In the genomic region with DNA sequence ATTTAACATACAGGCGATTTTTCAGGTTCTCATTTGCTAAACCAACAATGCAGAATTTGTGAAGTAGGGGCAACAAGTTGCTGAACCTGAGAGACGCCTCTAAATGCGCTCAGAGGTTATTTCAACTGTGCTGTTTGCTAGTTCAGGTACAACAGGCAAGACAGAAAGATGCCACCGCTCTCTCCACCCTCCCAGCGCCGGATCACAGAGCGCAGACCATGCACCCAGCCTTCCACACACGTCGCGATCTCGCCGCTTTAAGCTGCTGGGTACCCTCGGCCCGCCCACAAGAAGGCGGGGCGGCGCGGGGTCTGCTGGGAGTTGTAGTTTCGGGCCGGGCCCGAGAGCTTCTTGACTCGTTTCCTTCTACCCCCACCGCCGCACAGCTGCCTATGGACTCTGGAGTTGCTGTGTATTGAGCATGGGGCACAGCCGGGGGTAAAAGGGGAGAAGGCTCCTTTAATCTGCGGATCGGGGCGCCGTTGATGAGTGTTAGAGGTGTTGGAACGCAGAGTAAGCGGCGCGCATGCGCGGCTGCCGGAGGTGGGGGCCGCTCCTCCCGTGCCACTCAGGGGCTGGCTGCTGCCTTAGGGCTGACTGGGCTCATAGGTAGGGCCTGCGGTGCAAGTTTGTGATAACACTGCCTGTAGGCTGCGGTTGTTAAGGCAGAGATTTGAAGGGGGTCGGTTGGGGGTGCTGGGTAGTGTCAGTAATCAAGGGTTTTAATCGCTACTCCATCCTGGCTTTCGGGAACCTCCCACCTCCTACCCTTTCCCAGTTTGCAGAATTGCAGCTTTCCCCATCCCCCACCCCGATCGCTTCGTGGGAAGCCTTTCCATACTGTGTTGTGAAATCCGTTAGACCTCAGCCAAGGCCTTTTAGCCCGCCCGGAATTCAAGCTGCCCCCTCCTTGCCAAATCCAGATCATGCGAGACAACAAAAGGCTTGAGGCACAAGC, we compare ENCODE assay signal across 8 cellular contexts. TPM values are rescaled to one million over a fixed set of nuclear protein-coding genes. Genes with fewer than 3 reads are reported as not detected.
DNase-seq lines count a peak whose midpoint lies in the region; TF ChIP-seq lines count a peak whose summit lies in the region.

No MANE protein-coding gene starts in this region.

- H3K9me3 Mint-ChIP-seq in nephron: no peaks in the 10 kb centered on the region

- POLR2A ChIA-PET in RWPE1 (lab: Yijun Ruan, JAX; ENCODE audit: low non-redundant PET): interaction anchor here (0.6 to 1.6 kb wide), 2 partner anchors 71 to 165 kb away, joined by 3 to 5 read pairs; no protein-coding TSS in a partner anchor

- H3K27me3 Mint-ChIP-seq in nephron (ENCODE audit: low read depth): peaks cover 3% of the 10 kb centered on the region

- H3K4me1 ChIP-seq in DOHH2 (ENCODE audit: control insufficient read depth, low read length): peaks cover 9% of the 10 kb centered on the region; the same call in 1 of the 2 replicates

- peaks cover 7% of the 10 kb centered on the region; the same call in 1 of the 2 replicates for H3K27me3 ChIP-seq in DOHH2 (ENCODE audit: control insufficient read depth, low read length)

- H3K9me3 ChIP-seq in DOHH2 (ENCODE audit: control insufficient read depth, insufficient read depth, low read length): no peaks in the 10 kb centered on the region

- no peaks in the 10 kb centered on the region for H3K36me3 Mint-ChIP-seq in nephron (ENCODE audit: low read depth)

- no peaks in the 10 kb centered on the region for H3K36me3 ChIP-seq in DOHH2 (ENCODE audit: control insufficient read depth, low read length)

- no peaks in the 10 kb centered on the region for H4K20me1 ChIP-seq in DOHH2 (ENCODE audit: control insufficient read depth, insufficient read depth, low read depth, low read length)

- CTCF ChIA-PET in RWPE1 (lab: Yijun Ruan, JAX): interaction anchor here (0.7 to 1.0 kb wide), 4 partner anchors 23 to 1025 kb away, joined by 3 to 5 read pairs (median 4); no protein-coding TSS in a partner anchor

- no peaks in the 10 kb centered on the region for H3K79me2 ChIP-seq in DOHH2 (ENCODE audit: control insufficient read depth, low read length)

- H3K27ac ChIP-seq in DOHH2 (ENCODE audit: low read depth, low read length): no peak overlapping the region
- H3K27ac ChIP-seq in RWPE1: peak overlapping the region; percentile 90

- peak overlapping the region; percentile 96 to 99 (median 97) for H3K4me3 Mint-ChIP-seq in nephron

- H3F3A ChIP-seq in DOHH2 (ENCODE audit: control insufficient read depth, insufficient read depth): no peaks in the 10 kb centered on the region

- no peak for TF ChIP-seq CTCF in DOHH2 (IDR thresholded peaks at IDR 0.05; ENCODE audit: low read depth, low read length, poor library complexity, severe bottlenecking)
- TF ChIP-seq CTCF in LNCaP clone FGC (IDR thresholded peaks at IDR 0.05; ENCODE audit: control insufficient read depth, extremely low read depth, insufficient read depth): no peak
- no peak for TF ChIP-seq CTCF in RWPE1 (conservative IDR thresholded peaks at IDR 0.05; ENCODE audit: low read depth)
- TF ChIP-seq CTCF in fibroblast of pulmonary artery (IDR thresholded peaks at IDR 0.05; ENCODE audit: low read length, missing control alignments): no peak
- no peak for TF ChIP-seq CTCF in nephron (IDR thresholded peaks at IDR 0.05; ENCODE audit: unreplicated experiment in 3 of 3)

- H3K27ac Mint-ChIP-seq in nephron: peak overlapping the region; percentile 94 to 95 (median 95)

- H3K4me2 ChIP-seq in DOHH2 (ENCODE audit: low read length): peak overlapping the region; percentile 63

- DNase-seq in H4 (ENCODE audit: low spot score) (peak; percentile 91), LNCaP clone FGC (ENCODE audit: low read depth) (peak; percentile 40), RWPE1 (ENCODE audit: low spot score) (peak; percentile 94), fibroblast of pulmonary artery (ENCODE audit: low read depth) (peak; percentile 98)
- peak; percentile 83 for DNase-seq in activated effector memory CD4-positive, alpha-beta T cell treated with Interleukin-2 at 50 U/mL for 16 hours
- peak; percentile 78 for DNase-seq in stimulated activated naive CD4-positive, alpha-beta T cell treated with Interleukin-2 at 50 U/mL for 16 hours (lab: John Stamatoyannopoulos, UW)

- peaks cover 27% of the 10 kb centered on the region for H3K4me1 Mint-ChIP-seq in nephron

- no peaks in the 10 kb centered on the region for H3K9me2 ChIP-seq in DOHH2 (replicated peaks; ENCODE audit: control insufficient read depth, low read length)

- H3K4me3 ChIP-seq in DOHH2 (ENCODE audit: low read length) (peak overlapping the region; percentile 76), LNCaP clone FGC (ENCODE audit: low read depth, low read length) (peak overlapping the region; percentile 81), fibroblast of pulmonary artery (replicated peaks; ENCODE audit: low read depth, low read length) (peak overlapping the region; percentile 88)

RNA-seq across cellular contexts. Expression of a gene that starts 40.3 kb away (rescaled TPM):
- 10.9 and 11.6 TPM in 2 replicates for total RNA-seq in H4 (2014; rRNA removed; shearing (Covaris generic))

Comparison
In these comparisons a context has a peak if more than half of its experiments do, and no peak if none do; other contexts are left out.
1. DNase-seq: peak in every context shown above with its lines; median percentile 98 in fibroblast of pulmonary artery; 94 in RWPE1; 91 in H4; 83 in activated effector memory CD4-positive, alpha-beta T cell treated with Interleukin-2 at 50 U/mL for 16 hours; 78 in stimulated activated naive CD4-positive, alpha-beta T cell treated with Interleukin-2 at 50 U/mL for 16 hours; 40 in LNCaP clone FGC.